Comparison of ENCODE assay signal across 8 cellular contexts in genomic region chr19:1401889-1402217, GRCh38. TPM values are rescaled to one million over a fixed set of nuclear protein-coding genes. Genes with fewer than 3 reads are reported as not detected.
A peak's percentile ranks its signal among the peaks of the same experiment; 100 is the strongest.
DNase-seq lines count a peak whose midpoint lies in the region; ATAC-seq and TF ChIP-seq lines count a peak whose summit lies in the region.

No MANE protein-coding gene starts in this region.

- peaks cover 12% of the 10 kb centered on the region for H3K4me1 Mint-ChIP-seq in WTC11
- peaks cover 17 to 29% of the 10 kb centered on the region in 2 donors for H3K4me1 Mint-ChIP-seq in stimulated activated naive B cell treated with anti-CD40 and anti-IgM and Interleukin-4, amounts not matched to agents 10 μg/mL and 1 μg/mL and 100 μg/mL, for 72 hours

- peaks cover 16% of the 10 kb centered on the region for H3F3A ChIP-seq in SK-N-SH (replicated peaks; ENCODE audit: insufficient read depth)

- no peaks in the 10 kb centered on the region for H3K9me3 Mint-ChIP-seq in WTC11
- H3K9me3 Mint-ChIP-seq in stimulated activated naive B cell treated with anti-CD40 and anti-IgM and Interleukin-4, amounts not matched to agents 10 μg/mL and 1 μg/mL and 100 μg/mL, for 72 hours, result no peaks in the 10 kb centered on the region

- H3K9ac ChIP-seq in SK-N-SH, result peak overlapping the region; percentile 65; the same call in 1 of the 2 replicates

- H3K4me3 ChIP-seq in SK-N-SH (ENCODE audit: low read depth in 2 of 2, low read length in 1 of 2), result peak overlapping the region; percentile 75 to 79
- peak overlapping the region; percentile 84; the same call in 1 of the 2 replicates for H3K4me3 ChIP-seq in iPS DF 6.9 (ENCODE audit: low read length)

- DNase-seq in SK-N-SH (no peak), WTC11 (ENCODE audit: low spot score) (no peak), iPS DF 6.9 (ENCODE audit: low read depth, low spot score) (no peak), SKM-1 (lab: John Stamatoyannopoulos, UW; ENCODE audit: unreplicated experiment) (no peak)
- DNase-seq in stimulated activated naive B cell treated with anti-CD40 and anti-IgM and Interleukin-4, amounts not matched to agents 10 μg/mL and 1 μg/mL and 100 μg/mL, for 72 hours, result no peak

- TF ChIP-seq CTCF in SK-N-SH (IDR thresholded peaks at IDR 0.05) (peak; percentile 3; the same call in 1 of the 2 replicates), WTC11 (IDR thresholded peaks at IDR 0.05) (no peak)

- H3K27me3 ChIP-seq in SK-N-SH (ENCODE audit: insufficient read depth), result no peaks in the 10 kb centered on the region
- H3K27me3 ChIP-seq in iPS DF 6.9 (ENCODE audit: control insufficient read depth, insufficient read depth, low read length), result no peaks in the 10 kb centered on the region

- H3K79me2 ChIP-seq in SK-N-SH (ENCODE audit: insufficient read depth), result peaks cover 12% of the 10 kb centered on the region; the same call in 1 of the 2 replicates

- peak overlapping the region; percentile 93; the same call in 1 of the 2 replicates for H2AFZ ChIP-seq in SK-N-SH (ENCODE audit: low read depth)

- H3K27me3 Mint-ChIP-seq in WTC11 (ENCODE audit: low read depth), result peaks cover 6% of the 10 kb centered on the region; the same call in 1 of the 2 replicates
- H3K27me3 Mint-ChIP-seq in stimulated activated naive B cell treated with anti-CD40 and anti-IgM and Interleukin-4, amounts not matched to agents 10 μg/mL and 1 μg/mL and 100 μg/mL, for 72 hours, result peaks cover 9 to 13% of the 10 kb centered on the region in 2 donors

- no peak for ATAC-seq in SK-N-SH treated with all-trans-retinoic acid at 6 μM for 48 hours
- ATAC-seq in WTC11, result no peak
- no peak for ATAC-seq in stimulated activated naive B cell treated with anti-CD40 and anti-IgM and Interleukin-4, amounts not matched to agents 10 μg/mL and 1 μg/mL and 100 μg/mL, for 72 hours (replicated peaks)
- ATAC-seq in GM21737 (IDR thresholded peaks at IDR 0.05; ENCODE audit: unreplicated experiment), result no peak
- ATAC-seq in HG02981 (IDR thresholded peaks at IDR 0.05; ENCODE audit: unreplicated experiment), result no peak

- WGBS in SK-N-SH (ENCODE audit: low lambda C conversion rate), result 76% methylated on average over 11 of the region's 11 CpGs
- no CpG with 5 or more reads among the region's 11 CpGs for WGBS in iPS DF 6.9 (ENCODE audit: insufficient coverage, insufficient read length)

- peak overlapping the region; percentile 99 for H3K4me2 ChIP-seq in SK-N-SH

- H3K4me1 ChIP-seq in SK-N-SH (ENCODE audit: control insufficient read depth in 1 of 2, insufficient read depth in 2 of 2, low read depth in 1 of 2, low read length in 1 of 2), result peaks cover 0 to 9% of the 10 kb centered on the region in 2 experiments; a peak in 1 of 4 replicates
- H3K4me1 ChIP-seq in iPS DF 6.9 (ENCODE audit: control insufficient read depth, insufficient read depth, low read length), result peaks cover 1% of the 10 kb centered on the region

- POLR2A ChIA-PET in SK-N-SH (lab: Yijun Ruan, JAX) (no interaction called here), WTC11 (lab: Charles Lee) (no interaction called here)

- TF ChIP-seq EP300 in SK-N-SH (IDR thresholded peaks at IDR 0.05; ENCODE audit: borderline replicate concordance in 1 of 2, low read depth in 1 of 2, low read length in 1 of 2), result no peak

- peak overlapping the region; percentile 57 for H3K4me3 Mint-ChIP-seq in WTC11
- peak overlapping the region; percentile 37 to 39 for H3K4me3 Mint-ChIP-seq in stimulated activated naive B cell treated with anti-CD40 and anti-IgM and Interleukin-4, amounts not matched to agents 10 μg/mL and 1 μg/mL and 100 μg/mL, for 72 hours

- H3K36me3 Mint-ChIP-seq in WTC11, result peaks cover 2% of the 10 kb centered on the region; the same call in 1 of the 2 replicates
- H3K36me3 Mint-ChIP-seq in stimulated activated naive B cell treated with anti-CD40 and anti-IgM and Interleukin-4, amounts not matched to agents 10 μg/mL and 1 μg/mL and 100 μg/mL, for 72 hours, result peaks cover 7 to 8% of the 10 kb centered on the region in 2 donors

- no peaks in the 10 kb centered on the region for H3K36me3 ChIP-seq in SK-N-SH (replicated peaks in 1 of 2; ENCODE audit: control insufficient read depth in 1 of 2, insufficient read depth in 2 of 2, low read length in 1 of 2)
- no peaks in the 10 kb centered on the region for H3K36me3 ChIP-seq in iPS DF 6.9 (ENCODE audit: control insufficient read depth, insufficient read depth, low read length)

- no peak overlapping the region; a peak in 1 of 4 replicates for H3K27ac ChIP-seq in SK-N-SH (ENCODE audit: low read depth in 2 of 2, low read length in 1 of 2)
- no peak overlapping the region for H3K27ac ChIP-seq in iPS DF 6.9 (ENCODE audit: low read length)

- no peak overlapping the region for H3K27ac Mint-ChIP-seq in WTC11
- no peak overlapping the region for H3K27ac Mint-ChIP-seq in stimulated activated naive B cell treated with anti-CD40 and anti-IgM and Interleukin-4, amounts not matched to agents 10 μg/mL and 1 μg/mL and 100 μg/mL, for 72 hours

- no peaks in the 10 kb centered on the region for H3K9me3 ChIP-seq in SK-N-SH
- no peaks in the 10 kb centered on the region for H3K9me3 ChIP-seq in iPS DF 6.9 (ENCODE audit: control insufficient read depth, insufficient read depth, low read length)

- no peak for TF ChIP-seq RAD21 in SK-N-SH (IDR thresholded peaks at IDR 0.05; ENCODE audit: low read length)

- H4K20me1 ChIP-seq in SK-N-SH (ENCODE audit: insufficient read depth), result no peaks in the 10 kb centered on the region

- no peaks in the 10 kb centered on the region for H3K9me2 ChIP-seq in SK-N-SH

- CTCF ChIA-PET in SK-N-SH (lab: Yijun Ruan, JAX), result interaction anchor here (1.0 to 1.3 kb wide), 2 partner anchors 122 to 124 kb away, joined by 3 to 8 read pairs; no protein-coding TSS in a partner anchor
- CTCF ChIA-PET in WTC11 (lab: Charles Lee), result no interaction called here

TF ChIP-seq in SK-N-SH, 30 proteins besides CTCF, POLR2A, EP300 and RAD21 (continues in another document):
- TF ChIP-seq FOXM1 (IDR thresholded peaks at IDR 0.05; ENCODE audit: low read depth) (no peak), POLR2AphosphoS5 (IDR thresholded peaks at IDR 0.05; ENCODE audit: low read depth, low read length) (no peak), MEF2A (IDR thresholded peaks at IDR 0.05; ENCODE audit: borderline replicate concordance, low read depth) (no peak), PBX3 (IDR thresholded peaks at IDR 0.05) (no peak)

TF ChIP-seq in SK-N-SH treated with all-trans-retinoic acid at 6 μM for 48 hours, 23 proteins besides CTCF, POLR2A, EP300 and RAD21 (continues in another document):
- TF ChIP-seq ARNTL (CRISPR knock-in tag; IDR thresholded peaks at IDR 0.05; ENCODE audit: borderline replicate concordance, low read depth) (no peak), CREB5 (CRISPR knock-in tag; IDR thresholded peaks at IDR 0.05; ENCODE audit: low read depth) (no peak)

TF ChIP-seq in WTC11, 78 proteins besides CTCF, POLR2A, EP300 and RAD21:
- TF ChIP-seq GTF2I (CRISPR knock-in tag; conservative IDR thresholded peaks at IDR 0.05) (peak; percentile 84), FOXJ3 (CRISPR knock-in tag; IDR thresholded peaks at IDR 0.05; ENCODE audit: borderline replicate concordance) (no peak), ZBTB21 (CRISPR knock-in tag; IDR thresholded peaks at IDR 0.05; ENCODE audit: borderline replicate concordance) (no peak), ZNF121 (CRISPR knock-in tag; IDR thresholded peaks at IDR 0.05) (peak; percentile 97), E2F5 (CRISPR knock-in tag; IDR thresholded peaks at IDR 0.05) (no peak)

RNA-seq across cellular contexts. Expression of gene GAMT, which starts 0.5 kb away (rescaled TPM):
- 76.5 and 85.3 TPM in 2 replicates for polyA plus RNA-seq in SK-N-SH (2012; rRNA removed)
- polyA plus RNA-seq in SK-N-SH (2012; cell fraction: cytosol; rRNA removed), result 32.5 and 58.6 TPM in 2 replicates
- 41.2 and 45.7 TPM in 2 replicates for polyA plus RNA-seq in SK-N-SH (2012; cell fraction: nucleus; rRNA removed)
- total RNA-seq in WTC11 (2021), result 27.7 to 33.6 TPM (median 28.9 TPM) in 3 replicates

RNA-seq across cellular contexts. Expression of gene DAZAP1, which starts 5.5 kb away (rescaled TPM):
- polyA plus RNA-seq in SK-N-SH (2012; rRNA removed), result 43.8 and 54.3 TPM in 2 replicates
- polyA plus RNA-seq in SK-N-SH (2012; cell fraction: cytosol; rRNA removed), result 41.8 and 45.0 TPM in 2 replicates
- polyA plus RNA-seq in SK-N-SH (2012; cell fraction: nucleus; rRNA removed), result 102 and 111 TPM in 2 replicates
- total RNA-seq in WTC11 (2021), result 338 to 360 TPM (median 339 TPM) in 3 replicates

RNA-seq across cellular contexts. Expression of gene NDUFS7, which starts 18.1 kb away (rescaled TPM):
- polyA plus RNA-seq in SK-N-SH (2012; rRNA removed), result 52.5 and 66.4 TPM in 2 replicates
- 22.6 and 43.2 TPM in 2 replicates for polyA plus RNA-seq in SK-N-SH (2012; cell fraction: cytosol; rRNA removed)
- 49.8 and 83.8 TPM in 2 replicates for polyA plus RNA-seq in SK-N-SH (2012; cell fraction: nucleus; rRNA removed)
- total RNA-seq in WTC11 (2021), result 136 to 149 TPM (median 139 TPM) in 3 replicates

RNA-seq across cellular contexts. Expression of gene RPS15, which starts 36.3 kb away (rescaled TPM):
- 2,836 and 3,749 TPM in 2 replicates for polyA plus RNA-seq in SK-N-SH (2012; rRNA removed)
- 2,019 and 3,381 TPM in 2 replicates for polyA plus RNA-seq in SK-N-SH (2012; cell fraction: cytosol; rRNA removed)
- 943 and 2,115 TPM in 2 replicates for polyA plus RNA-seq in SK-N-SH (2012; cell fraction: nucleus; rRNA removed)
- 1,932 to 2,169 TPM (median 2,158 TPM) in 3 replicates for total RNA-seq in WTC11 (2021)

RNA-seq across cellular contexts. Expression of gene APC2, which starts 48.1 kb away (rescaled TPM):
- polyA plus RNA-seq in SK-N-SH (2012; rRNA removed), result 1.3 and 1.8 TPM in 2 replicates
- 0.59 and 1.3 TPM in 2 replicates for polyA plus RNA-seq in SK-N-SH (2012; cell fraction: cytosol; rRNA removed)
- polyA plus RNA-seq in SK-N-SH (2012; cell fraction: nucleus; rRNA removed), result 4.1 and 5.2 TPM in 2 replicates
- 1.0 to 1.4 TPM (median 1.1 TPM) in 3 replicates for total RNA-seq in WTC11 (2021)

Comparison
In these comparisons a context has a peak if more than half of its experiments do, and no peak if none do; other contexts are left out.
1. Of the 6 proteins assayed by ChIP-seq in both WTC11 and SK-N-SH: peak only in WTC11: none; only in SK-N-SH: CTCF; in both: none; in neither: 5.